In genomic region chr6:75930954-75931689, GRCh38 we compare ENCODE assay signal across 1 cellular context.
TF ChIP-seq lines count a peak whose summit lies in the region.

No MANE protein-coding gene starts in this region.

TF ChIP-seq in HepG2, 621 proteins besides CTCF, POLR2A, EP300 and RAD21:
- TF ChIP-seq ZNF749 (CRISPR knock-in tag; IDR thresholded peaks at IDR 0.05; ENCODE audit: borderline replicate concordance) (no peak), XRCC5 (optimal IDR thresholded peaks at IDR 0.05; ENCODE audit: low read length) (no peak), CCDC6 (CRISPR knock-in tag; IDR thresholded peaks at IDR 0.05) (no peak), REL (CRISPR knock-in tag; conservative IDR thresholded peaks at IDR 0.05) (no peak), REST (IDR thresholded peaks at IDR 0.05; ENCODE audit: borderline replicate concordance in 1 of 2, low read depth in 1 of 2, low read length in 2 of 2) (no peak)
- TF ChIP-seq, protein P1, sequence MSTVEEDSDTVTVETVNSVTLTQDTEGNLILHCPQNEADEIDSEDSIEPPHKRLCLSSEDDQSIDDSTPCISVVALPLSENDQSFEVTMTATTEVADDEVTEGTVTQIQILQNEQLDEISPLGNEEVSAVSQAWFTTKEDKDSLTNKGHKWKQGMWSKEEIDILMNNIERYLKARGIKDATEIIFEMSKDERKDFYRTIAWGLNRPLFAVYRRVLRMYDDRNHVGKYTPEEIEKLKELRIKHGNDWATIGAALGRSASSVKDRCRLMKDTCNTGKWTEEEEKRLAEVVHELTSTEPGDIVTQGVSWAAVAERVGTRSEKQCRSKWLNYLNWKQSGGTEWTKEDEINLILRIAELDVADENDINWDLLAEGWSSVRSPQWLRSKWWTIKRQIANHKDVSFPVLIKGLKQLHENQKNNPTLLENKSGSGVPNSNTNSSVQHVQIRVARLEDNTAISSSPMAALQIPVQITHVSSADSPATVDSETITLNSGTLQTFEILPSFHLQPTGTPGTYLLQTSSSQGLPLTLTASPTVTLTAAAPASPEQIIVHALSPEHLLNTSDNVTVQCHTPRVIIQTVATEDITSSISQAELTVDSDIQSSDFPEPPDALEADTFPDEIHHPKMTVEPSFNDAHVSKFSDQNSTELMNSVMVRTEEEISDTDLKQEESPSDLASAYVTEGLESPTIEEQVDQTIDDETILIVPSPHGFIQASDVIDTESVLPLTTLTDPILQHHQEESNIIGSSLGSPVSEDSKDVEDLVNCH (CRISPR knock-in tag; IDR thresholded peaks at IDR 0.05): no peak
